ENCODE assay signal across 8 cellular contexts in genomic region chr11:60923800-60924109, GRCh38. TPM values are rescaled to one million over a fixed set of nuclear protein-coding genes. Genes with fewer than 3 reads are reported as not detected.
DNase-seq lines count a peak whose midpoint lies in the region; ATAC-seq and TF ChIP-seq lines count a peak whose summit lies in the region.

No MANE protein-coding gene starts in this region.

- POLR2A ChIA-PET in Panc1 (lab: Charles Lee): no interaction called here

- H3K27ac ChIP-seq in Panc1 (ENCODE audit: low read length) (peak overlapping the region; percentile 66), rectal smooth muscle tissue (ENCODE audit: low read depth, low read length) (no peak overlapping the region)

- peak; percentile 35 for ATAC-seq in Panc1
- ATAC-seq in GM19328 (IDR thresholded peaks at IDR 0.05; ENCODE audit: unreplicated experiment): no peak

- H3K27me3 ChIP-seq in Panc1 (ENCODE audit: control insufficient read depth, insufficient read depth, low read length) (no peaks in the 10 kb centered on the region), rectal smooth muscle tissue (ENCODE audit: control insufficient read depth, insufficient read depth, low read length) (peaks cover 14% of the 10 kb centered on the region)

- TF ChIP-seq CTCF in GM12875 (IDR thresholded peaks at IDR 0.05; ENCODE audit: borderline replicate concordance, insufficient read depth, low read depth, low read length): no peak
- no peak for TF ChIP-seq CTCF in Panc1 (IDR thresholded peaks at IDR 0.05)
- no peak for TF ChIP-seq CTCF in foreskin fibroblast (IDR thresholded peaks at IDR 0.05; ENCODE audit: low read depth, low read length)

- intact Hi-C loops in Panc1 (cut with micrococcal nuclease; ENCODE audit: unreplicated experiment): no loop called here

- peak overlapping the region; percentile 60 for H3K4me3 ChIP-seq in GM12875 (ENCODE audit: low read depth, low read length)
- peak overlapping the region; percentile 50 to 75 for H3K4me3 ChIP-seq in Panc1 (ENCODE audit: low read depth in 2 of 2, low read length in 2 of 2)
- peak overlapping the region; percentile 66 to 75 for H3K4me3 ChIP-seq in foreskin fibroblast (ENCODE audit: low read depth in 1 of 2, low read length in 2 of 2)
- H3K4me3 ChIP-seq in rectal smooth muscle tissue (ENCODE audit: low read length): peak overlapping the region; percentile 55

- in situ Hi-C loops in Panc1 (cut with HindIII; ENCODE audit: low pct_unique_long_range_greater_than_20kb, low sequenced_read_pairs): no loop called here

- DNase-seq in Panc1 (ENCODE audit: low read depth, low spot score): no peak
- no peak for DNase-seq in foreskin fibroblast
- DNase-seq in ureter (ENCODE audit: low spot score): no peak
- DNase-seq in NOMO-1 treated with dmso at 0.1 percent for 144 hours (lab: John Stamatoyannopoulos, UW; ENCODE audit: unreplicated experiment): no peak
- DNase-seq in GOT3 (lab: John Stamatoyannopoulos, UW): no peak

- H3K9me3 ChIP-seq in Panc1 (ENCODE audit: control insufficient read depth, insufficient read depth, low read depth, low read length): no peaks in the 10 kb centered on the region

- H3K36me3 ChIP-seq in Panc1 (ENCODE audit: control insufficient read depth, insufficient read depth, low read length): no peaks in the 10 kb centered on the region; the same call in none of the 2 replicates
- peaks cover 24% of the 10 kb centered on the region for H3K36me3 ChIP-seq in rectal smooth muscle tissue (ENCODE audit: control insufficient read depth, insufficient read depth, low read length)

- BruUV-seq in Panc1 (replicated peaks; lab: Mats Ljungman, UMichigan): no TSS peak

- H3K4me1 ChIP-seq in Panc1 (ENCODE audit: control insufficient read depth, insufficient read depth, low read length): peaks cover 18% of the 10 kb centered on the region
- peaks cover 4% of the 10 kb centered on the region for H3K4me1 ChIP-seq in rectal smooth muscle tissue (ENCODE audit: control insufficient read depth, insufficient read depth, low read length)

- H3K9ac ChIP-seq in rectal smooth muscle tissue (ENCODE audit: low read length): no peak overlapping the region

- CTCF ChIA-PET in Panc1 (lab: Charles Lee): interaction anchor here (0.5 kb wide), 1 partner anchor 91 kb away, joined by 5 read pairs; no protein-coding TSS in a partner anchor

RNA-seq across cellular contexts. Expression of gene TMEM132A, which starts 0.5 kb away (rescaled TPM):
- total RNA-seq in Panc1 (2021; ENCODE audit: unreplicated experiment) (154 TPM), ureter (8.0 TPM)
- polyA plus RNA-seq in Panc1 (2012; ENCODE audit: insufficient read length): 211 TPM

RNA-seq across cellular contexts. Expression of gene TMEM109, which starts 9.8 kb away (rescaled TPM):
- total RNA-seq in Panc1 (2021; ENCODE audit: unreplicated experiment) (91.8 TPM), ureter (86.8 TPM)
- 72.0 TPM for polyA plus RNA-seq in Panc1 (2012; ENCODE audit: insufficient read length)

RNA-seq across cellular contexts. Expression of gene PRPF19, which starts 17.4 kb away (rescaled TPM):
- total RNA-seq in Panc1 (2021; ENCODE audit: unreplicated experiment) (149 TPM), ureter (113 TPM)
- polyA plus RNA-seq in Panc1 (2012; ENCODE audit: insufficient read length): 198 TPM

RNA-seq across cellular contexts. Expression of gene SLC15A3, which starts 28.2 kb away (rescaled TPM):
- total RNA-seq in Panc1 (2021; ENCODE audit: unreplicated experiment) (8.7 TPM), ureter (32.3 TPM)
- polyA plus RNA-seq in Panc1 (2012; ENCODE audit: insufficient read length): 6.4 TPM

RNA-seq across cellular contexts. Expression of gene CD6, which starts 47.7 kb away (rescaled TPM):
- total RNA-seq in Panc1 (2021; ENCODE audit: unreplicated experiment) (1.1 TPM), ureter (4.2 TPM)
- 0.78 TPM for polyA plus RNA-seq in Panc1 (2012; ENCODE audit: insufficient read length)

Comparison
In these comparisons a context has a peak if more than half of its experiments do, and no peak if none do; other contexts are left out.
1. RNA of gene TMEM132A, which starts 0.5 kb away (total RNA-seq): 154 TPM in Panc1 (single experiment); 8.0 TPM in ureter (single experiment); every median in the first group is over 10 times any median in the second.
2. Peak in every context shown above with its lines, with median percentiles within 50 percentile points of each other: H3K4me3 ChIP-seq.